ENCODE assay signal across 8 cellular contexts in the genomic region with DNA sequence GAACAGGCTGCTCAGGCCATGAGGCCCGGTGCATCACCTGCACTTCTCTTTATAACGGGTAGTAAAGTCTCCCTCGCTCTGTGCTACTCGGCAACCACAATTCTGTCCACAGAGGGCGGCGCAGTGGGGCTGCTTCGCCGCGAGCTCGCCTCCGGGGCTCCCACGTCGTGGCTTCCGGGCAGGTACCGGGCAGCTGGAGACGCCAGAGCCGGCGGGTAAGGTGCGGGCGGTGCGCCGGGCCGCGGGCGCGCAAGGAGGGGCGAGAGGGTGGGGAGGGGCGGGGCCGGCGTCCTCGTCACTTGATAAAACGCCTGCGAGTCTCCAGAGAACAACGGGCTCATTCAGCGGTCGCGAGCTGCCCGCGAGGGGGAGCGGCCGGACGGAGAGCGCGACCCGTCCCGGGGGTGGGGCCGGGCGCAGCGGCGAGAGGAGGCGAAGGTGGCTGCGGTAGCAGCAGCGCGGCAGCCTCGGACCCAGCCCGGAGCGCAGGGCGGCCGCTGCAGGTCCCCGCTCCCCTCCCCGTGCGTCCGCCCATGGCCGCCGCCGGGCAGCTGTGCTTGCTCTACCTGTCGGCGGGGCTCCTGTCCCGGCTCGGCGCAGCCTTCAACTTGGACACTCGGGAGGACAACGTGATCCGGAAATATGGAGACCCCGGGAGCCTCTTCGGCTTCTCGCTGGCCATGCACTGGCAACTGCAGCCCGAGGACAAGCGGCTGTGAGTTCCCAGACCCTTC. TPM values are rescaled to one million over a fixed set of nuclear protein-coding genes. Genes with fewer than 3 reads are reported as not detected.
DNase-seq lines count a peak whose midpoint lies in the region; TF ChIP-seq lines count a peak whose summit lies in the region.

A gene (plus strand): TSS at position 331 of the 734 bp plus-strand sequence.

- H3K27ac ChIP-seq in KOPT-K1 (ENCODE audit: low read depth, low read length, poor library complexity, severe bottlenecking) = peak within 1 kb of the TSS; percentile 54
- peak within 1 kb of the TSS; percentile 22 to 27; a peak in 1 of 4 replicates for H3K27ac ChIP-seq in SK-N-SH (ENCODE audit: low read depth in 2 of 2, low read length in 1 of 2)

- no peak for TF ChIP-seq CTCF in SK-N-SH (IDR thresholded peaks at IDR 0.05)
- no peak for TF ChIP-seq CTCF in subcutaneous adipose tissue (IDR thresholded peaks at IDR 0.05; ENCODE audit: low read depth)

- DNase-seq in ELF-1 (ENCODE audit: low read depth, low spot score) (peak; percentile 86), SK-N-SH (peak; percentile 87), globus pallidus (ENCODE audit: low spot score) (peak; percentile 78), nucleus accumbens (lab: John Stamatoyannopoulos, UW) (peak in 52 of 56 donors; percentile 10 to 83 (median 58)), dedifferentiated amniotic fluid mesenchymal stem cell (ENCODE audit: extremely low spot score) (no peak)
- DNase-seq in activated naive CD4-positive, alpha-beta T cell treated with anti-CD3 and anti-CD28 coated beads, Interleukin-2, amount 10 ng/mL, durations not matched to agents 7 days and 5 days = peak; percentile 84

- WGBS in SK-N-SH (ENCODE audit: low lambda C conversion rate) = 1% methylated on average over 20 of the region's 79 CpGs

- H3F3A ChIP-seq in SK-N-SH (replicated peaks; ENCODE audit: insufficient read depth) = no peaks in the 10 kb centered on the region

- peak in 1 of 2 experiments; percentile 20; a peak in 1 of 4 replicates for TF ChIP-seq EP300 in SK-N-SH (IDR thresholded peaks at IDR 0.05; ENCODE audit: borderline replicate concordance in 1 of 2, low read depth in 1 of 2, low read length in 1 of 2)

- H3K4me1 ChIP-seq in SK-N-SH (ENCODE audit: control insufficient read depth in 1 of 2, insufficient read depth in 2 of 2, low read depth in 1 of 2, low read length in 1 of 2) = peaks cover 7 to 18% of the 10 kb centered on the region in 2 experiments; a peak in 2 of 4 replicates

- H4K20me1 ChIP-seq in SK-N-SH (ENCODE audit: insufficient read depth) = peaks cover 16% of the 10 kb centered on the region

- H2AFZ ChIP-seq in SK-N-SH (ENCODE audit: low read depth) = peak within 1 kb of the TSS; percentile 86

- peaks cover 28% of the 10 kb centered on the region for H3K27me3 Mint-ChIP-seq in activated naive CD4-positive, alpha-beta T cell treated with anti-CD3 and anti-CD28 coated beads, Interleukin-2, amount 10 ng/mL, durations not matched to agents 7 days and 5 days

- peak within 1 kb of the TSS; percentile 85 to 88 for H3K4me3 ChIP-seq in SK-N-SH (ENCODE audit: low read depth in 2 of 2, low read length in 1 of 2)

- peak within 1 kb of the TSS; percentile 70 for H3K9ac ChIP-seq in SK-N-SH

- CTCF ChIA-PET in SK-N-SH (lab: Yijun Ruan, JAX) = interaction anchor here (0.6 to 4.1 kb wide), 9 partner anchors 10 to 324 kb away, joined by 3 to 30 read pairs (median 3); no protein-coding TSS in a partner anchor
- CTCF ChIA-PET in activated naive CD4-positive, alpha-beta T cell treated with anti-CD3 and anti-CD28 coated beads, Interleukin-2, amount 10 ng/mL, durations not matched to agents 7 days and 5 days (lab: Charles Lee) = interaction anchor here (1.0 to 11.0 kb wide), 4 partner anchors 13 to 37 kb away, joined by 3 to 128 read pairs (median 4); no protein-coding TSS in a partner anchor

- H3K4me2 ChIP-seq in SK-N-SH = peak within 1 kb of the TSS; percentile 72

- peaks cover 22% of the 10 kb centered on the region for H3K36me3 Mint-ChIP-seq in activated naive CD4-positive, alpha-beta T cell treated with anti-CD3 and anti-CD28 coated beads, Interleukin-2, amount 10 ng/mL, durations not matched to agents 7 days and 5 days

- H3K9me3 Mint-ChIP-seq in activated naive CD4-positive, alpha-beta T cell treated with anti-CD3 and anti-CD28 coated beads, Interleukin-2, amount 10 ng/mL, durations not matched to agents 7 days and 5 days = no peaks in the 10 kb centered on the region

- peaks cover 56% of the 10 kb centered on the region for H3K79me2 ChIP-seq in SK-N-SH (ENCODE audit: insufficient read depth)

- no peaks in the 10 kb centered on the region for H3K9me2 ChIP-seq in SK-N-SH

- POLR2A ChIA-PET in SK-N-SH (lab: Yijun Ruan, JAX) = no interaction called here

- no peaks in the 10 kb centered on the region for H3K27me3 ChIP-seq in SK-N-SH (ENCODE audit: insufficient read depth)

- no peak for TF ChIP-seq RAD21 in SK-N-SH (IDR thresholded peaks at IDR 0.05; ENCODE audit: low read length)

- H3K4me1 Mint-ChIP-seq in activated naive CD4-positive, alpha-beta T cell treated with anti-CD3 and anti-CD28 coated beads, Interleukin-2, amount 10 ng/mL, durations not matched to agents 7 days and 5 days = peaks cover 28% of the 10 kb centered on the region

- H3K4me3 Mint-ChIP-seq in activated naive CD4-positive, alpha-beta T cell treated with anti-CD3 and anti-CD28 coated beads, Interleukin-2, amount 10 ng/mL, durations not matched to agents 7 days and 5 days = peak within 1 kb of the TSS; percentile 83

- H3K9me3 ChIP-seq in KOPT-K1 (ENCODE audit: insufficient read depth, low read length, poor library complexity, severe bottlenecking) = no peaks in the 10 kb centered on the region
- H3K9me3 ChIP-seq in SK-N-SH = no peaks in the 10 kb centered on the region

- H3K36me3 ChIP-seq in KOPT-K1 (ENCODE audit: insufficient read depth, low read length) (no peaks in the 10 kb centered on the region), SK-N-SH (replicated peaks in 1 of 2; ENCODE audit: control insufficient read depth in 1 of 2, insufficient read depth in 2 of 2, low read length in 1 of 2) (no peaks in the 10 kb centered on the region)

- H3K27ac Mint-ChIP-seq in activated naive CD4-positive, alpha-beta T cell treated with anti-CD3 and anti-CD28 coated beads, Interleukin-2, amount 10 ng/mL, durations not matched to agents 7 days and 5 days = peak within 1 kb of the TSS; percentile 74

TF ChIP-seq in SK-N-SH, 30 proteins besides CTCF, POLR2A, EP300 and RAD21 (continues in another document):
- TF ChIP-seq MXI1 (IDR thresholded peaks at IDR 0.05; ENCODE audit: low read depth, low read length) (no peak; the same call in 1 of the 2 replicates), CHD2 (IDR thresholded peaks at IDR 0.05; ENCODE audit: low read length, partially characterized antibody) (no peak), ELF1 (IDR thresholded peaks at IDR 0.05) (no peak), FOXM1 (IDR thresholded peaks at IDR 0.05; ENCODE audit: low read depth) (no peak), GABPA (IDR thresholded peaks at IDR 0.05; ENCODE audit: low read depth) (no peak), MEF2A (IDR thresholded peaks at IDR 0.05; ENCODE audit: borderline replicate concordance, low read depth) (no peak), JUND (IDR thresholded peaks at IDR 0.05) (no peak), TEAD4 (IDR thresholded peaks at IDR 0.05; ENCODE audit: borderline replicate concordance, insufficient read depth) (no peak), NFIC (IDR thresholded peaks at IDR 0.05; ENCODE audit: borderline replicate concordance) (no peak), SMC3 (IDR thresholded peaks at IDR 0.05; ENCODE audit: low read depth, low read length) (peak; percentile 3), YY1 (IDR thresholded peaks at IDR 0.05; ENCODE audit: low read depth) (0 out of 2 replicates have a peak, but pooled peaks have one; percentile 9), RCOR1 (IDR thresholded peaks at IDR 0.05; ENCODE audit: low read length) (no peak)
- TF ChIP-seq, protein P1, sequence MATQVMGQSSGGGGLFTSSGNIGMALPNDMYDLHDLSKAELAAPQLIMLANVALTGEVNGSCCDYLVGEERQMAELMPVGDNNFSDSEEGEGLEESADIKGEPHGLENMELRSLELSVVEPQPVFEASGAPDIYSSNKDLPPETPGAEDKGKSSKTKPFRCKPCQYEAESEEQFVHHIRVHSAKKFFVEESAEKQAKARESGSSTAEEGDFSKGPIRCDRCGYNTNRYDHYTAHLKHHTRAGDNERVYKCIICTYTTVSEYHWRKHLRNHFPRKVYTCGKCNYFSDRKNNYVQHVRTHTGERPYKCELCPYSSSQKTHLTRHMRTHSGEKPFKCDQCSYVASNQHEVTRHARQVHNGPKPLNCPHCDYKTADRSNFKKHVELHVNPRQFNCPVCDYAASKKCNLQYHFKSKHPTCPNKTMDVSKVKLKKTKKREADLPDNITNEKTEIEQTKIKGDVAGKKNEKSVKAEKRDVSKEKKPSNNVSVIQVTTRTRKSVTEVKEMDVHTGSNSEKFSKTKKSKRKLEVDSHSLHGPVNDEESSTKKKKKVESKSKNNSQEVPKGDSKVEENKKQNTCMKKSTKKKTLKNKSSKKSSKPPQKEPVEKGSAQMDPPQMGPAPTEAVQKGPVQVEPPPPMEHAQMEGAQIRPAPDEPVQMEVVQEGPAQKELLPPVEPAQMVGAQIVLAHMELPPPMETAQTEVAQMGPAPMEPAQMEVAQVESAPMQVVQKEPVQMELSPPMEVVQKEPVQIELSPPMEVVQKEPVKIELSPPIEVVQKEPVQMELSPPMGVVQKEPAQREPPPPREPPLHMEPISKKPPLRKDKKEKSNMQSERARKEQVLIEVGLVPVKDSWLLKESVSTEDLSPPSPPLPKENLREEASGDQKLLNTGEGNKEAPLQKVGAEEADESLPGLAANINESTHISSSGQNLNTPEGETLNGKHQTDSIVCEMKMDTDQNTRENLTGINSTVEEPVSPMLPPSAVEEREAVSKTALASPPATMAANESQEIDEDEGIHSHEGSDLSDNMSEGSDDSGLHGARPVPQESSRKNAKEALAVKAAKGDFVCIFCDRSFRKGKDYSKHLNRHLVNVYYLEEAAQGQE (IDR thresholded peaks at IDR 0.05; ENCODE audit: low read depth, low read length) = 0 out of 2 replicates have a peak, but pooled peaks have one; percentile 33
- TF ChIP-seq, protein P2, sequence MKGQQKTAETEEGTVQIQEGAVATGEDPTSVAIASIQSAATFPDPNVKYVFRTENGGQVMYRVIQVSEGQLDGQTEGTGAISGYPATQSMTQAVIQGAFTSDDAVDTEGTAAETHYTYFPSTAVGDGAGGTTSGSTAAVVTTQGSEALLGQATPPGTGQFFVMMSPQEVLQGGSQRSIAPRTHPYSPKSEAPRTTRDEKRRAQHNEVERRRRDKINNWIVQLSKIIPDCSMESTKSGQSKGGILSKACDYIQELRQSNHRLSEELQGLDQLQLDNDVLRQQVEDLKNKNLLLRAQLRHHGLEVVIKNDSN (IDR thresholded peaks at IDR 0.05; ENCODE audit: borderline replicate concordance, low read depth) = no peak
- TF ChIP-seq, protein P3, sequence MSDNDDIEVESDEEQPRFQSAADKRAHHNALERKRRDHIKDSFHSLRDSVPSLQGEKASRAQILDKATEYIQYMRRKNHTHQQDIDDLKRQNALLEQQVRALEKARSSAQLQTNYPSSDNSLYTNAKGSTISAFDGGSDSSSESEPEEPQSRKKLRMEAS (IDR thresholded peaks at IDR 0.05; ENCODE audit: low read depth) = no peak

RNA-seq across cellular contexts. Expression of the gene that starts here (rescaled TPM):
- polyA plus RNA-seq in SK-N-SH (2012; rRNA removed) = 25.9 and 26.0 TPM in 2 replicates
- polyA plus RNA-seq in SK-N-SH (2012; cell fraction: cytosol; rRNA removed) = 32.9 and 33.9 TPM in 2 replicates
- polyA plus RNA-seq in SK-N-SH (2012; cell fraction: nucleus; rRNA removed) = 21.2 and 45.3 TPM in 2 replicates
- total RNA-seq in subcutaneous adipose tissue = 100 to 1,000 TPM in 2 of 4 donors, 10 to 100 TPM in 2; 43.7 to 133 (median 78.9) TPM
